ENCODE assay signal across 13 cellular contexts in the genomic region with DNA sequence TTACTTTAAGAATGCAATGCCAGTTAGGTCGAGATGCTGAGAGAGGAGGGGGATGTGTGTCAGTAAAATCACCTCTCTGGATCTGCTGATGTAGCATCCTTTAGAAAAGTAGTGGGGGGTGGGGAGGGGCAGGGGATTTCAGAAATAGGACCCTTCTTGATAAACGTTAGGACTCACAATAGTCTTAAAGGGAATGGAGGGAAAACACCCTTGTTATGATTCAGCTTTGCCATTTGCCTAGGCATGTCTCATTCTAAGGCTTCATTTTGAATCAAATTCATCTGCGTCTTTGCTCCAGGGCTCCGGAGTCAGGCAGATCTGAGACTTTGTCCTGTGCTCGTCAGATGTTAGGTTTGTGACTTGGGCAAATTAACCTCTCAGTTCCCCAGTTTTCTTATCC. TPM values are rescaled to one million over a fixed set of nuclear protein-coding genes. Genes with fewer than 3 reads are reported as not detected.
DNase-seq lines count a peak whose midpoint lies in the region; ATAC-seq and TF ChIP-seq lines count a peak whose summit lies in the region.
"Had no signal": no experiment of that assay in that cellular context is flagged by ENCODE, and none has a peak within 500 bp of the region (broad histone marks: within the 10 kb centered on the region; RNA-seq: fewer than 3 reads in every experiment).

No MANE protein-coding gene starts in this region.

- H3K4me3 Mint-ChIP-seq in GM23338 (no peak overlapping the region), osteocyte (ENCODE audit: unreplicated experiment) (no peak overlapping the region)
- peak overlapping the region; percentile 87 for H3K4me3 Mint-ChIP-seq in activated CD4-positive, alpha-beta T cell treated with anti-CD3 and anti-CD28 coated beads, Interleukin-2, amount 10 ng/mL, durations not matched to agents 7 days and 5 days
- peak overlapping the region; percentile 95 for H3K4me3 Mint-ChIP-seq in activated naive CD8-positive, alpha-beta T cell treated with anti-CD3 and anti-CD28 coated beads, Interleukin-2, amount 10 ng/mL, durations not matched to agents 7 days and 5 days

- no peak overlapping the region for H3K27ac Mint-ChIP-seq in GM23338
- H3K27ac Mint-ChIP-seq in activated CD4-positive, alpha-beta T cell treated with anti-CD3 and anti-CD28 coated beads, Interleukin-2, amount 10 ng/mL, durations not matched to agents 7 days and 5 days = peak overlapping the region; percentile 96
- H3K27ac Mint-ChIP-seq in activated naive CD8-positive, alpha-beta T cell treated with anti-CD3 and anti-CD28 coated beads, Interleukin-2, amount 10 ng/mL, durations not matched to agents 7 days and 5 days = peak overlapping the region; percentile 98
- no peak overlapping the region for H3K27ac Mint-ChIP-seq in osteocyte (ENCODE audit: unreplicated experiment)

- H3F3A ChIP-seq in GM23338 (replicated peaks; ENCODE audit: low read depth) = no peaks in the 10 kb centered on the region

- no peaks in the 10 kb centered on the region for H3K27me3 ChIP-seq in GM23338 (ENCODE audit: insufficient read depth)
- H3K27me3 ChIP-seq: body of pancreas, heart left ventricle, stomach had no signal

- no peaks in the 10 kb centered on the region for H3K36me3 Mint-ChIP-seq in GM23338 (ENCODE audit: low read depth)
- H3K36me3 Mint-ChIP-seq in activated CD4-positive, alpha-beta T cell treated with anti-CD3 and anti-CD28 coated beads, Interleukin-2, amount 10 ng/mL, durations not matched to agents 7 days and 5 days (ENCODE audit: low read depth) = peaks cover 18% of the 10 kb centered on the region
- H3K36me3 Mint-ChIP-seq in activated naive CD8-positive, alpha-beta T cell treated with anti-CD3 and anti-CD28 coated beads, Interleukin-2, amount 10 ng/mL, durations not matched to agents 7 days and 5 days = peaks cover 1% of the 10 kb centered on the region
- no peaks in the 10 kb centered on the region for H3K36me3 Mint-ChIP-seq in osteocyte (ENCODE audit: unreplicated experiment)

- no peaks in the 10 kb centered on the region for H3K9me2 ChIP-seq in GM23338 (ENCODE audit: insufficient read depth)

- CTCF ChIA-PET in activated CD4-positive, alpha-beta T cell treated with anti-CD3 and anti-CD28 coated beads, Interleukin-2, amount 10 ng/mL, durations not matched to agents 7 days and 5 days (lab: Charles Lee) = interaction anchor here (0.6 to 2.0 kb wide), 2 partner anchors 10 to 95 kb away, joined by 3 to 6 read pairs; no protein-coding TSS in a partner anchor

- no peaks in the 10 kb centered on the region for H3K79me2 ChIP-seq in GM23338 (replicated peaks; ENCODE audit: insufficient read depth)

- H3K36me3 ChIP-seq in GM23338 (ENCODE audit: insufficient read depth) = no peaks in the 10 kb centered on the region
- H3K36me3 ChIP-seq: heart left ventricle, stomach had no signal

- TF ChIP-seq CTCF in GM23338 (conservative IDR thresholded peaks at IDR 0.05; ENCODE audit: low read depth in 2 of 2) (no peak), osteocyte (IDR thresholded peaks at IDR 0.05) (no peak)

- DNase-seq in GM23338 (ENCODE audit: low spot score) (no peak), osteocyte (ENCODE audit: extremely low spot score, unreplicated experiment) (no peak), CD1c-positive myeloid dendritic cell (ENCODE audit: extremely low spot score) (no peak)
- DNase-seq in activated CD4-positive, alpha-beta T cell treated with anti-CD3 and anti-CD28 coated beads, Interleukin-2, amount 10 ng/mL, durations not matched to agents 7 days and 5 days = peak; percentile 23
- no peak for DNase-seq in activated naive CD8-positive, alpha-beta T cell treated with anti-CD3 and anti-CD28 coated beads, Interleukin-2, amount 10 ng/mL, durations not matched to agents 7 days and 5 days
- peak; percentile 18 for DNase-seq in stimulated activated CD4-positive, alpha-beta T cell treated with anti-CD3 and anti-CD28 coated beads, Interleukin-12 subunit alpha, Interleukin-12 subunit beta, amount 100 ng/mL, for 4 hours
- DNase-seq: AML-193, body of pancreas, heart left ventricle, stomach had no signal

- H3K4me3 ChIP-seq in GM23338 = no peak overlapping the region
- H3K4me3 ChIP-seq: body of pancreas, stomach had no signal

- ATAC-seq in GM23338 = no peak
- ATAC-seq in activated naive CD8-positive, alpha-beta T cell treated with anti-CD3 and anti-CD28 coated beads, Interleukin-2, amount 10 ng/mL, durations not matched to agents 7 days and 5 days (ENCODE audit: low read depth) = no peak
- ATAC-seq in HG03196 (IDR thresholded peaks at IDR 0.05; ENCODE audit: unreplicated experiment) = no peak
- no peak for ATAC-seq in GM18870 (IDR thresholded peaks at IDR 0.05; ENCODE audit: unreplicated experiment)
- ATAC-seq: body of pancreas, heart left ventricle had no signal

- 0 out of 2 replicates have a peak overlapping the region, but pooled peaks have one; percentile 63 for H2AFZ ChIP-seq in GM23338

- no peak overlapping the region for H3K4me2 ChIP-seq in GM23338

- no peaks in the 10 kb centered on the region for H3K4me1 ChIP-seq in GM23338 (ENCODE audit: insufficient read depth)
- H3K4me1 ChIP-seq: body of pancreas, heart left ventricle, stomach had no signal

- H3K9me3 Mint-ChIP-seq in GM23338 (no peaks in the 10 kb centered on the region), osteocyte (ENCODE audit: unreplicated experiment) (no peaks in the 10 kb centered on the region)
- H3K9me3 Mint-ChIP-seq in activated CD4-positive, alpha-beta T cell treated with anti-CD3 and anti-CD28 coated beads, Interleukin-2, amount 10 ng/mL, durations not matched to agents 7 days and 5 days = no peaks in the 10 kb centered on the region
- no peaks in the 10 kb centered on the region for H3K9me3 Mint-ChIP-seq in activated naive CD8-positive, alpha-beta T cell treated with anti-CD3 and anti-CD28 coated beads, Interleukin-2, amount 10 ng/mL, durations not matched to agents 7 days and 5 days

- POLR2A ChIA-PET in activated CD4-positive, alpha-beta T cell treated with anti-CD3 and anti-CD28 coated beads, Interleukin-2, amount 10 ng/mL, durations not matched to agents 7 days and 5 days (lab: Charles Lee) = no interaction called here
- POLR2A ChIA-PET in activated naive CD8-positive, alpha-beta T cell treated with anti-CD3 and anti-CD28 coated beads, Interleukin-2, amount 10 ng/mL, durations not matched to agents 7 days and 5 days (lab: Charles Lee) = interaction anchor here (0.7 to 2.6 kb wide), 6 partner anchors 10 to 135 kb away, joined by 3 to 18 read pairs (median 7); no protein-coding TSS in a partner anchor

- peaks cover 7% of the 10 kb centered on the region; the same call in 2 of the 3 replicates for H3K4me1 Mint-ChIP-seq in GM23338
- H3K4me1 Mint-ChIP-seq in activated CD4-positive, alpha-beta T cell treated with anti-CD3 and anti-CD28 coated beads, Interleukin-2, amount 10 ng/mL, durations not matched to agents 7 days and 5 days = peaks cover 46% of the 10 kb centered on the region
- H3K4me1 Mint-ChIP-seq in activated naive CD8-positive, alpha-beta T cell treated with anti-CD3 and anti-CD28 coated beads, Interleukin-2, amount 10 ng/mL, durations not matched to agents 7 days and 5 days = peaks cover 38% of the 10 kb centered on the region
- H3K4me1 Mint-ChIP-seq in osteocyte (ENCODE audit: unreplicated experiment) = no peaks in the 10 kb centered on the region

- no peak overlapping the region for H3K27ac ChIP-seq in GM23338 (ENCODE audit: low read depth)
- H3K27ac ChIP-seq: body of pancreas had no signal

- no peaks in the 10 kb centered on the region for H3K27me3 Mint-ChIP-seq in GM23338 (ENCODE audit: insufficient read depth, low read depth, poor library complexity)
- no peaks in the 10 kb centered on the region for H3K27me3 Mint-ChIP-seq in activated CD4-positive, alpha-beta T cell treated with anti-CD3 and anti-CD28 coated beads, Interleukin-2, amount 10 ng/mL, durations not matched to agents 7 days and 5 days
- no peaks in the 10 kb centered on the region for H3K27me3 Mint-ChIP-seq in activated naive CD8-positive, alpha-beta T cell treated with anti-CD3 and anti-CD28 coated beads, Interleukin-2, amount 10 ng/mL, durations not matched to agents 7 days and 5 days
- H3K27me3 Mint-ChIP-seq in osteocyte (ENCODE audit: unreplicated experiment) = peaks cover 6% of the 10 kb centered on the region

- no peaks in the 10 kb centered on the region for H4K20me1 ChIP-seq in GM23338 (replicated peaks; ENCODE audit: insufficient read depth)

TF ChIP-seq in GM23338, 12 proteins besides CTCF, POLR2A, EP300 and RAD21 (continues in another document):
- TF ChIP-seq ZNF114 (CRISPR knock-in tag; IDR thresholded peaks at IDR 0.05) (no peak), EZH2 (IDR thresholded peaks at IDR 0.05; ENCODE audit: low read depth, unreplicated experiment) (no peak), NANOG (IDR thresholded peaks at IDR 0.05; ENCODE audit: borderline replicate concordance) (no peak), EZH2phosphoT487 (IDR thresholded peaks at IDR 0.05; ENCODE audit: unreplicated experiment) (no peak), STAT1 (IDR thresholded peaks at IDR 0.05; ENCODE audit: unreplicated experiment) (no peak)

RNA-seq across cellular contexts. Expression of gene SH2D1A, which starts 0.9 kb away (rescaled TPM):
- not detected in 2 replicates for total RNA-seq in GM23338 (2014; rRNA removed; shearing (Covaris generic))
- 0.09 TPM in 1 of 2 replicates, not detected in the other for polyA plus RNA-seq in GM23338 (2016; fragmentation: Nextera tagmentation; extraction: Ambion mirVana)
- 10 to 100 TPM; 63.1 to 64.4 TPM for total RNA-seq in activated CD4-positive, alpha-beta T cell treated with anti-CD3 and anti-CD28 coated beads, Interleukin-2, amount 10 ng/mL, durations not matched to agents 7 days and 5 days
- total RNA-seq in activated naive CD8-positive, alpha-beta T cell treated with anti-CD3 and anti-CD28 coated beads, Interleukin-2, amount 10 ng/mL, durations not matched to agents 7 days and 5 days = 10 to 100 TPM; 45.8 to 51.2 TPM
- total RNA-seq in osteocyte = 0.21 TPM in 1 of 2 replicates, not detected in the other
- total RNA-seq: LHCN-M2 had no signal

RNA-seq across cellular contexts. Expression of gene TEX13D, which starts 14.8 kb away (rescaled TPM):
- 0.12 TPM in 1 of 2 replicates, not detected in the other for total RNA-seq in GM23338 (2014; rRNA removed; shearing (Covaris generic))
- not detected in 2 replicates for polyA plus RNA-seq in GM23338 (2016; fragmentation: Nextera tagmentation; extraction: Ambion mirVana)
- total RNA-seq in activated CD4-positive, alpha-beta T cell treated with anti-CD3 and anti-CD28 coated beads, Interleukin-2, amount 10 ng/mL, durations not matched to agents 7 days and 5 days = not detected
- total RNA-seq in activated naive CD8-positive, alpha-beta T cell treated with anti-CD3 and anti-CD28 coated beads, Interleukin-2, amount 10 ng/mL, durations not matched to agents 7 days and 5 days = not detected
- not detected in 2 replicates for total RNA-seq in osteocyte
- total RNA-seq: body of pancreas, heart left ventricle, LHCN-M2 had no signal
- polyA plus RNA-seq: heart left ventricle had no signal

Comparison
In these comparisons a context has a peak if more than half of its experiments do, and no peak if none do; other contexts are left out.
1. DNase-seq: peak in activated CD4-positive, alpha-beta T cell treated with anti-CD3 and anti-CD28 coated beads, Interleukin-2, amount 10 ng/mL, durations not matched to agents 7 days and 5 days (single experiment) and stimulated activated CD4-positive, alpha-beta T cell treated with anti-CD3 and anti-CD28 coated beads, Interleukin-12 subunit alpha, Interleukin-12 subunit beta, amount 100 ng/mL, for 4 hours (single experiment); none in GM23338 (single experiment), activated naive CD8-positive, alpha-beta T cell treated with anti-CD3 and anti-CD28 coated beads, Interleukin-2, amount 10 ng/mL, durations not matched to agents 7 days and 5 days (single experiment), osteocyte (single experiment) and CD1c-positive myeloid dendritic cell (single experiment).
2. H3K27ac Mint-ChIP-seq: peak in activated CD4-positive, alpha-beta T cell treated with anti-CD3 and anti-CD28 coated beads, Interleukin-2, amount 10 ng/mL, durations not matched to agents 7 days and 5 days (single experiment) and activated naive CD8-positive, alpha-beta T cell treated with anti-CD3 and anti-CD28 coated beads, Interleukin-2, amount 10 ng/mL, durations not matched to agents 7 days and 5 days (single experiment); none in GM23338 (single experiment) and osteocyte (single experiment).
3. H3K4me3 Mint-ChIP-seq: peak in activated CD4-positive, alpha-beta T cell treated with anti-CD3 and anti-CD28 coated beads, Interleukin-2, amount 10 ng/mL, durations not matched to agents 7 days and 5 days (single experiment) and activated naive CD8-positive, alpha-beta T cell treated with anti-CD3 and anti-CD28 coated beads, Interleukin-2, amount 10 ng/mL, durations not matched to agents 7 days and 5 days (single experiment); none in GM23338 (single experiment) and osteocyte (single experiment).
4. RNA of gene SH2D1A, which starts 0.9 kb away (total RNA-seq): 63.1 to 64.4 TPM in activated CD4-positive, alpha-beta T cell treated with anti-CD3 and anti-CD28 coated beads, Interleukin-2, amount 10 ng/mL, durations not matched to agents 7 days and 5 days and 45.8 to 51.2 TPM in activated naive CD8-positive, alpha-beta T cell treated with anti-CD3 and anti-CD28 coated beads, Interleukin-2, amount 10 ng/mL, durations not matched to agents 7 days and 5 days; 0.21 TPM in osteocyte and not detected in GM23338; every median in the first group is over 10 times any median in the second.